ENCODE assay signal across 42 cellular contexts in the genomic region with DNA sequence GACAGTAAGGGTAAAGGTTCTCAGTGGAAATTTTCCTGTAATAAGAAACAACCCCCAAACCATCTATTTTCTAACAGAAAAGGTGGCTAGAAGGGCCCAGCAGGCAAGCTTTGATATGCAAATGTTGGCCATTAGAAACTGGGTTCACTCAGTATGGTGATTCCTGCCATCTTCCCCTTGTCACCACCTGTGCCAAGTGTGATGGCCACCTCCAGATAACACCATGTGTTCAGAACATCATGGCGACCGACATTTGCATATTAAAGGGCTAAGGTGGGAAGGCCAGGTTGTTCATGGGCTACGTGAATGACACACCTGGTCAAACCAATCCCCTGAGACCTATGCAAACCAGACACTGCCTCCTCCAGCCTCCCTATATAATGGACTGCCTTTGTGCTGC. TPM values are rescaled to one million over a fixed set of nuclear protein-coding genes. Genes with fewer than 3 reads are reported as not detected.
"Had no signal": no experiment of that assay in that cellular context is flagged by ENCODE, and none has a peak within 500 bp of the region (broad histone marks: within the 10 kb centered on the region; RNA-seq: fewer than 3 reads in every experiment).

No MANE protein-coding gene starts in this region.

- H3K27me3 Mint-ChIP-seq: stimulated activated memory B cell treated with anti-CD40 and anti-IgM and Interleukin-4, amounts not matched to agents 10 μg/mL and 1 μg/mL and 100 μg/mL, for 72 hours had no signal

- H3K36me3 ChIP-seq: adrenal gland, cardiac muscle cell, colonic mucosa, gastrocnemius medialis, pancreas, prostate gland, uterus had no signal

- H3K4me3 ChIP-seq: adrenal gland, body of pancreas, cardiac muscle cell, colonic mucosa, gastrocnemius medialis, hepatocyte, pancreas, prostate gland, skin epidermis, uterus had no signal

- ATAC-seq: body of pancreas; gastrocnemius medialis; left colon; naive thymus-derived CD4-positive, alpha-beta T cell; sciatic nerve; stimulated activated memory B cell treated with anti-CD40 and anti-IgM and Interleukin-4, amounts not matched to agents 10 μg/mL and 1 μg/mL and 100 μg/mL, for 72 hours; stimulated activated naive CD8-positive, alpha-beta T cell treated with anti-CD3 and anti-CD28 coated beads, Interleukin-15, amount 100 ng/mL, for 72 hours had no signal

- H3K27me3 ChIP-seq: adrenal gland, body of pancreas, colonic mucosa, hepatocyte, pancreas, uterus had no signal

- H3K9me3 Mint-ChIP-seq: activated CD4-positive, alpha-beta memory T cell treated with anti-CD3 and anti-CD28 coated beads for 36 hours; activated naive CD4-positive, alpha-beta T cell treated with anti-CD3 and anti-CD28 coated beads for 36 hours; activated naive CD8-positive, alpha-beta T cell treated with anti-CD3 and anti-CD28 coated beads for 36 hours; activated T-helper 1 cell treated with anti-CD3 and anti-CD28 coated beads, Interleukin-12 subunit alpha, Interleukin-12 subunit beta, Interleukin-2, Interleukin-4 antibody, amounts not matched to agents 30 ng/mL and 10 ng/mL and 1 ng/mL, durations not matched to agents 14 hours and 24 hours and 36 hours; stimulated activated memory B cell treated with anti-CD40 and anti-IgM and Interleukin-4, amounts not matched to agents 10 μg/mL and 1 μg/mL and 100 μg/mL, for 72 hours; stimulated activated naive CD8-positive, alpha-beta T cell treated with anti-CD3 and anti-CD28 coated beads, Interleukin-15, amount 100 ng/mL, for 72 hours; type B pancreatic cell had no signal

- H3K27ac ChIP-seq: adrenal gland, body of pancreas, cardiac muscle cell, colonic mucosa, epithelial cell of prostate, gastrocnemius medialis, hepatocyte, pancreas, prostate gland, uterus had no signal

- H3K9me3 ChIP-seq: adrenal gland, body of pancreas, colonic mucosa, gastrocnemius medialis, pancreas, prostate gland, uterus had no signal

- H3K4me1 ChIP-seq: adrenal gland, body of pancreas, colonic mucosa, pancreas, prostate gland, uterus had no signal

- H2AFZ ChIP-seq: hepatocyte had no signal

- H3K4me2 ChIP-seq: hepatocyte had no signal

- H3K79me2 ChIP-seq: hepatocyte had no signal

- DNase-seq: activated CD4-positive, alpha-beta memory T cell treated with anti-CD3 and anti-CD28 coated beads for 36 hours; activated CD4-positive, alpha-beta T cell treated with anti-CD3 and anti-CD28 coated beads for 4 hours; activated CD8-positive, alpha-beta memory T cell treated with anti-CD3 and anti-CD28 coated beads, Interleukin-2, amount 50 U/mL, for 4 hours; activated effector memory CD4-positive, alpha-beta T cell treated with anti-CD3 and anti-CD28 coated beads, Interleukin-2, amount 50 U/mL, for 16 hours; activated naive CD4-positive, alpha-beta T cell treated with anti-CD3 and anti-CD28 coated beads for 36 hours; activated naive CD8-positive, alpha-beta T cell treated with anti-CD3 and anti-CD28 coated beads for 36 hours; activated T-cell treated with anti-CD3 and anti-CD28 coated beads, Interleukin-2, amount 50 U/mL, for 1 hour; adrenal gland; aorta; body of pancreas; cerebellar nuclear complex; colonic mucosa; effector CD8-positive, alpha-beta T cell; gastrocnemius medialis; glutamatergic neuron; immature natural killer cell; kidney; left colon; midbrain; naive thymus-derived CD4-positive, alpha-beta T cell; nucleus accumbens; pancreas; retina; stimulated activated CD4-positive, alpha-beta T cell treated with anti-CD3 and anti-CD28 coated beads, Interleukin-1b, Interleukin-23, amount 100 ng/mL, for 48 hours; stimulated activated CD4-positive, alpha-beta T cell treated with anti-CD3 and anti-CD28 coated beads, Interleukin-4, amount 100 ng/mL, for 4 hours; stimulated activated CD8-positive, alpha-beta memory T cell treated with anti-CD3 and anti-CD28 coated beads, Interleukin-4, amount 100 ng/mL, for 48 hours; stimulated activated naive CD8-positive, alpha-beta T cell treated with anti-CD3 and anti-CD28 coated beads, Interleukin-15, amount 100 ng/mL, for 72 hours; substantia nigra; uterus had no signal

- H3K27ac Mint-ChIP-seq: activated CD4-positive, alpha-beta memory T cell treated with anti-CD3 and anti-CD28 coated beads for 36 hours; activated naive CD4-positive, alpha-beta T cell treated with anti-CD3 and anti-CD28 coated beads for 36 hours; activated naive CD8-positive, alpha-beta T cell treated with anti-CD3 and anti-CD28 coated beads for 36 hours; activated T-helper 1 cell treated with anti-CD3 and anti-CD28 coated beads, Interleukin-12 subunit alpha, Interleukin-12 subunit beta, Interleukin-2, Interleukin-4 antibody, amounts not matched to agents 30 ng/mL and 10 ng/mL and 1 ng/mL, durations not matched to agents 14 hours and 24 hours and 36 hours; immature natural killer cell; naive thymus-derived CD4-positive, alpha-beta T cell; stimulated activated memory B cell treated with anti-CD40 and anti-IgM and Interleukin-4, amounts not matched to agents 10 μg/mL and 1 μg/mL and 100 μg/mL, for 72 hours; stimulated activated naive CD8-positive, alpha-beta T cell treated with anti-CD3 and anti-CD28 coated beads, Interleukin-15, amount 100 ng/mL, for 72 hours; type B pancreatic cell had no signal

- H3K4me1 Mint-ChIP-seq: activated naive CD8-positive, alpha-beta T cell treated with anti-CD3 and anti-CD28 coated beads for 36 hours; immature natural killer cell; stimulated activated naive CD8-positive, alpha-beta T cell treated with anti-CD3 and anti-CD28 coated beads, Interleukin-15, amount 100 ng/mL, for 72 hours had no signal

- H3K4me3 Mint-ChIP-seq: activated CD4-positive, alpha-beta memory T cell treated with anti-CD3 and anti-CD28 coated beads for 36 hours; activated naive CD4-positive, alpha-beta T cell treated with anti-CD3 and anti-CD28 coated beads for 36 hours; activated naive CD8-positive, alpha-beta T cell treated with anti-CD3 and anti-CD28 coated beads for 36 hours; activated T-helper 1 cell treated with anti-CD3 and anti-CD28 coated beads, Interleukin-12 subunit alpha, Interleukin-12 subunit beta, Interleukin-2, Interleukin-4 antibody, amounts not matched to agents 30 ng/mL and 10 ng/mL and 1 ng/mL, durations not matched to agents 14 hours and 24 hours and 36 hours; immature natural killer cell; naive thymus-derived CD4-positive, alpha-beta T cell; stimulated activated memory B cell treated with anti-CD40 and anti-IgM and Interleukin-4, amounts not matched to agents 10 μg/mL and 1 μg/mL and 100 μg/mL, for 72 hours; stimulated activated naive CD8-positive, alpha-beta T cell treated with anti-CD3 and anti-CD28 coated beads, Interleukin-15, amount 100 ng/mL, for 72 hours; type B pancreatic cell had no signal

- H3K36me3 Mint-ChIP-seq: activated naive CD8-positive, alpha-beta T cell treated with anti-CD3 and anti-CD28 coated beads for 36 hours; type B pancreatic cell had no signal

RNA-seq across cellular contexts. Expression of gene FOXE1, which starts 20.4 kb away (rescaled TPM):
- total RNA-seq: activated CD4-positive, alpha-beta memory T cell treated with anti-CD3 and anti-CD28 coated beads for 36 hours; activated CD8-positive, alpha-beta memory T cell treated with anti-CD3 and anti-CD28 coated beads for 36 hours; activated naive CD8-positive, alpha-beta T cell treated with anti-CD3 and anti-CD28 coated beads for 36 hours; aorta; body of pancreas; cardiac muscle cell; colonic mucosa; dermis microvascular lymphatic vessel endothelial cell; gastrocnemius medialis; liver; naive thymus-derived CD4-positive, alpha-beta T cell; sciatic nerve; uterus had no signal
- polyA plus RNA-seq: adrenal gland, aorta, cardiac muscle cell, immature natural killer cell, liver, neural cell had no signal
